17 cellular contexts compared by ENCODE assay signal in the genomic region with DNA sequence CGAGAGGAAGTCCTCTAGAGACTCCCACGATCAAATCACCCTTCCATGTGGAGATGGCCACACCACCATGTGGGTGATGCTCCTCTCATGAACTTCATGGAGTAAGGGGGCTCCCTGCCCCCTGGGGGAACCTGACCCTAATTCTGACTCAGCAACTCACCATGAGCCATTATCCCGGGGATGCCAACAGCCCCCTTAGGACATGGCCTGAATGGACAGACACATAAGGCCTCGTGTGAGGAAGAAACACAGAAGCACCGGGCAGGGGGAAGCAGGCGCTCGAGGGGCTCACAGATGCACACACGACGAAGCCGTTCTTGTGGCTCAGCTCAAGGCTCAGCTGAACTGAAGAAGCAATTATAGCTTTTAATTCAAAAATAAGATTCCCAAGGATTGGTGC.
DNase-seq lines count a peak whose midpoint lies in the region; ATAC-seq and TF ChIP-seq lines count a peak whose summit lies in the region.
"Had no signal": no experiment of that assay in that cellular context is flagged by ENCODE, and none has a peak within 500 bp of the region (broad histone marks: within the 10 kb centered on the region; RNA-seq: fewer than 3 reads in every experiment).

No MANE protein-coding gene starts in this region.

- H4K20me1 ChIP-seq in PC-3 (ENCODE audit: low read length) = peaks cover 7% of the 10 kb centered on the region

- DNase-seq in RWPE1 (ENCODE audit: low spot score) (no peak), neural crest cell (ENCODE audit: low read depth, low spot score) (no peak), substantia nigra (lab: John Stamatoyannopoulos, UW) (no peak), osteocyte (ENCODE audit: extremely low spot score, unreplicated experiment) (no peak), PC-3 (no peak), NAMALWA (ENCODE audit: low spot score) (no peak), NCI-H1930 (lab: John Stamatoyannopoulos, UW) (no peak)
- no peak for DNase-seq in stimulated activated effector memory CD8-positive, alpha-beta T cell treated with anti-CD3 and anti-CD28 coated beads, Interleukin-12 subunit alpha, Interleukin-12 subunit beta, amount 100 ng/mL, for 72 hours (ENCODE audit: low spot score in 2 of 2)
- DNase-seq: Calu3; CD4-positive, alpha-beta memory T cell; COR-L47; DMS53; DMS79 treated with DMSO at 0.1 percent for 48 hours; GF-D8; GOT3; HFFc6 had no signal

- ATAC-seq in stimulated activated effector memory CD8-positive, alpha-beta T cell treated with anti-CD3 and anti-CD28 coated beads, Interleukin-12 subunit alpha, Interleukin-12 subunit beta, amount 100 ng/mL, for 72 hours = no peak
- ATAC-seq in PC-3 = no peak

- H3K27me3 Mint-ChIP-seq in neural crest cell (ENCODE audit: low read depth) (no peaks in the 10 kb centered on the region), osteocyte (ENCODE audit: unreplicated experiment) (no peaks in the 10 kb centered on the region)
- H3K27me3 Mint-ChIP-seq: CD4-positive, alpha-beta memory T cell had no signal

- H3K9me3 Mint-ChIP-seq in neural crest cell (no peaks in the 10 kb centered on the region), osteocyte (ENCODE audit: unreplicated experiment) (no peaks in the 10 kb centered on the region)
- H3K9me3 Mint-ChIP-seq in stimulated activated effector memory CD8-positive, alpha-beta T cell treated with anti-CD3 and anti-CD28 coated beads, Interleukin-12 subunit alpha, Interleukin-12 subunit beta, amount 100 ng/mL, for 72 hours = no peaks in the 10 kb centered on the region
- H3K9me3 Mint-ChIP-seq: HFFc6 had no signal

- no peaks in the 10 kb centered on the region for H3K27me3 ChIP-seq in PC-3 (ENCODE audit: low read length)

- H3K36me3 ChIP-seq in PC-3 (ENCODE audit: low read depth, low read length) = peaks cover 8% of the 10 kb centered on the region

- H3K79me2 ChIP-seq in PC-3 (ENCODE audit: low read length) = no peaks in the 10 kb centered on the region

- CTCF ChIA-PET in RWPE1 (lab: Yijun Ruan, JAX) = no interaction called here
- CTCF ChIA-PET in PC-3 (lab: Charles Lee) = no interaction called here

- H3K4me3 ChIP-seq in PC-3 (ENCODE audit: low read length) = no peak overlapping the region
- H3K4me3 ChIP-seq: HAP-1 had no signal

- no peaks in the 10 kb centered on the region for H3K4me1 Mint-ChIP-seq in neural crest cell
- no peaks in the 10 kb centered on the region for H3K4me1 Mint-ChIP-seq in stimulated activated effector memory CD8-positive, alpha-beta T cell treated with anti-CD3 and anti-CD28 coated beads, Interleukin-12 subunit alpha, Interleukin-12 subunit beta, amount 100 ng/mL, for 72 hours
- no peaks in the 10 kb centered on the region for H3K4me1 Mint-ChIP-seq in osteocyte (ENCODE audit: unreplicated experiment)
- H3K4me1 Mint-ChIP-seq: CD4-positive, alpha-beta memory T cell had no signal

- no TSS peak for BruUV-seq in PC-3 (replicated peaks; lab: Mats Ljungman, UMichigan)

- H3F3A ChIP-seq in PC-3 (ENCODE audit: low read length, unreplicated experiment) = no peaks in the 10 kb centered on the region

- intact Hi-C loops in PC-3 (cut with micrococcal nuclease) = no loop called here

- H3K9ac ChIP-seq in PC-3 (ENCODE audit: low read length) = no peak overlapping the region

- H3K9me2 ChIP-seq in PC-3 (replicated peaks; ENCODE audit: low read length) = 0 out of 2 replicates have a peak, but pooled peaks cover 4% of the 10 kb centered on the region

- H3K27ac Mint-ChIP-seq in neural crest cell (ENCODE audit: unreplicated experiment) = peak overlapping the region; percentile 8
- H3K27ac Mint-ChIP-seq in stimulated activated effector memory CD8-positive, alpha-beta T cell treated with anti-CD3 and anti-CD28 coated beads, Interleukin-12 subunit alpha, Interleukin-12 subunit beta, amount 100 ng/mL, for 72 hours = peak overlapping the region; percentile 65
- H3K27ac Mint-ChIP-seq in osteocyte (ENCODE audit: unreplicated experiment) = no peak overlapping the region
- H3K27ac Mint-ChIP-seq: CD4-positive, alpha-beta memory T cell; HFFc6 had no signal

- H3K36me3 Mint-ChIP-seq in neural crest cell (ENCODE audit: low read depth) = peaks cover 6% of the 10 kb centered on the region
- peaks cover 64% of the 10 kb centered on the region for H3K36me3 Mint-ChIP-seq in stimulated activated effector memory CD8-positive, alpha-beta T cell treated with anti-CD3 and anti-CD28 coated beads, Interleukin-12 subunit alpha, Interleukin-12 subunit beta, amount 100 ng/mL, for 72 hours
- peaks cover 18% of the 10 kb centered on the region for H3K36me3 Mint-ChIP-seq in osteocyte (ENCODE audit: unreplicated experiment)

- H3K4me2 ChIP-seq in PC-3 (ENCODE audit: low read length) = no peak overlapping the region

- POLR2A ChIA-PET in RWPE1 (lab: Yijun Ruan, JAX; ENCODE audit: low non-redundant PET) = no interaction called here
- POLR2A ChIA-PET in PC-3 (lab: Charles Lee; ENCODE audit: unreplicated experiment) = no interaction called here

- no peaks in the 10 kb centered on the region for H3K4me1 ChIP-seq in PC-3 (ENCODE audit: insufficient read depth, low read length)
- H3K4me1 ChIP-seq: HAP-1 had no signal

- H3K4me3 Mint-ChIP-seq in neural crest cell (no peak overlapping the region), osteocyte (ENCODE audit: unreplicated experiment) (no peak overlapping the region)
- H3K4me3 Mint-ChIP-seq in stimulated activated effector memory CD8-positive, alpha-beta T cell treated with anti-CD3 and anti-CD28 coated beads, Interleukin-12 subunit alpha, Interleukin-12 subunit beta, amount 100 ng/mL, for 72 hours = no peak overlapping the region
- H3K4me3 Mint-ChIP-seq: CD4-positive, alpha-beta memory T cell; HFFc6 had no signal

- TF ChIP-seq CTCF in RWPE1 (conservative IDR thresholded peaks at IDR 0.05; ENCODE audit: low read depth) (no peak), neural crest cell (conservative IDR thresholded peaks at IDR 0.05) (no peak), osteocyte (IDR thresholded peaks at IDR 0.05) (no peak), PC-3 (conservative IDR thresholded peaks at IDR 0.05; ENCODE audit: low read depth, low read length) (no peak)

- H2AFZ ChIP-seq in PC-3 (ENCODE audit: low read length) = no peak overlapping the region

- H3K27ac ChIP-seq in RWPE1 = peak overlapping the region; percentile 55
- H3K27ac ChIP-seq in substantia nigra (ENCODE audit: low read depth, low read length, poor library complexity, severe bottlenecking) = peak overlapping the region; percentile 15
- no peak overlapping the region for H3K27ac ChIP-seq in PC-3 (ENCODE audit: low read length)

- H3K9me3 ChIP-seq in PC-3 (ENCODE audit: low read length) = no peaks in the 10 kb centered on the region
- H3K9me3 ChIP-seq: HAP-1 had no signal
